ENCODE assay signal across 25 cellular contexts in the genomic region with DNA sequence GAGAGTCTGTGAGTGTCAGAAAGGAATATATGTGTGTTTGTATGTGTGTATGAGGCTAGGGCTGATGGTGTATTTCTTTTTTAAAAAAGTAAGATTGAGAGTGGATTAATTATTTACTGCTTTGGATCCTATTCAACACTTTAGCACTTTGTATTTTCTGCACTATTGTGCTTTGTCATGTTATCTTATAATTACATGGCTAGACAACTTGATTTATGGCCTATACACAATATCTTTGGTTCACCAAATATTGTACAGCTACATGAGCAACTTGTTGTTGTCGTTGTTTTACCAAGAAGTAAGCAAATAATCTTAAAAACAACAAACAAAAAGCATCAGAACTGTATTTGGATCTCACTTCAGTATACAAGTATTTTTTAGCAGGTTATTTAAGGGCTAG.
DNase-seq lines count a peak whose midpoint lies in the region; ATAC-seq, FAIRE-seq and TF ChIP-seq lines count a peak whose summit lies in the region.
"Had no signal": no experiment of that assay in that cellular context is flagged by ENCODE, and none has a peak within 500 bp of the region (broad histone marks: within the 10 kb centered on the region; RNA-seq: fewer than 3 reads in every experiment).

No MANE protein-coding gene starts in this region.

- H3K36me3 Mint-ChIP-seq in glutamatergic neuron (ENCODE audit: unreplicated experiment): no peaks in the 10 kb centered on the region
- H3K36me3 Mint-ChIP-seq: CD8-positive, alpha-beta T cell had no signal

- POLR2A ChIA-PET in HepG2 (lab: Yijun Ruan, JAX): no interaction called here
- POLR2A ChIA-PET in HEK293T (lab: Yijun Ruan, JAX): interaction anchor here (1.5 kb wide), 1 partner anchor 84 kb away, joined by 4 read pairs; the partner anchor contains the start of gene TBX18

- no peaks in the 10 kb centered on the region for H3K4me1 Mint-ChIP-seq in glutamatergic neuron (ENCODE audit: low read depth, unreplicated experiment)
- H3K4me1 Mint-ChIP-seq: B cell had no signal

- no peak for TF ChIP-seq POLR2A in right lobe of liver (IDR thresholded peaks at IDR 0.05)
- TF ChIP-seq POLR2A in HepG2 (IDR thresholded peaks at IDR 0.05; ENCODE audit: insufficient read depth in 1 of 2, low read depth in 2 of 2, low read length in 2 of 2): no peak
- TF ChIP-seq POLR2A in gastrocnemius medialis (IDR thresholded peaks at IDR 0.05): no peak

- ATAC-seq in right lobe of liver (peak in 3 of 4 donors; percentile 25 to 61 (median 30)), HepG2 (no peak), left lobe of liver (peak; percentile 47), gastrocnemius medialis (no peak)
- ATAC-seq: A549; CD8-positive, alpha-beta T cell; GM12878 had no signal

- no peaks in the 10 kb centered on the region for H4K20me1 ChIP-seq in HepG2 (ENCODE audit: insufficient read depth, low read length)
- H4K20me1 ChIP-seq: BLaER1 treated with 17β-estradiol and CSF1 and Interleukin-3, amounts not matched to agents 10 nM and 100 nM had no signal

- H2AFZ ChIP-seq in HepG2 (ENCODE audit: low read length): no peak overlapping the region

- H3K27ac Mint-ChIP-seq in glutamatergic neuron (ENCODE audit: unreplicated experiment): no peak overlapping the region
- H3K27ac Mint-ChIP-seq: B cell; CD4-positive, alpha-beta T cell; CD8-positive, alpha-beta T cell had no signal

- peaks cover 3% of the 10 kb centered on the region for H3K9me3 Mint-ChIP-seq in glutamatergic neuron (ENCODE audit: unreplicated experiment)
- H3K9me3 Mint-ChIP-seq: CD4-positive, alpha-beta T cell had no signal

- TF ChIP-seq CTCF in right lobe of liver (IDR thresholded peaks at IDR 0.05) (no peak), HepG2 (CRISPR knock-in tag; IDR thresholded peaks at IDR 0.05) (no peak), gastrocnemius medialis (IDR thresholded peaks at IDR 0.05 in 4 of 5, conservative IDR thresholded peaks at IDR 0.05 in 1 of 5) (no peak), glutamatergic neuron (IDR thresholded peaks at IDR 0.05; ENCODE audit: partially characterized antibody, unreplicated experiment) (no peak)

- no peaks in the 10 kb centered on the region for H3K27me3 ChIP-seq in right lobe of liver
- H3K27me3 ChIP-seq in HepG2 (ENCODE audit: control insufficient read depth in 1 of 2, insufficient read depth in 2 of 2, low read length in 2 of 2): no peaks in the 10 kb centered on the region
- H3K27me3 ChIP-seq in gastrocnemius medialis: no peaks in the 10 kb centered on the region
- H3K27me3 ChIP-seq: BLaER1 treated with 17β-estradiol and CSF1 and Interleukin-3, amounts not matched to agents 10 nM and 100 nM had no signal

- H3K4me1 ChIP-seq in right lobe of liver: peaks cover 0 to 8% (median 0%) of the 10 kb centered on the region in 4 donors
- no peaks in the 10 kb centered on the region for H3K4me1 ChIP-seq in HepG2 (ENCODE audit: insufficient read depth, low read length)
- no peaks in the 10 kb centered on the region for H3K4me1 ChIP-seq in gastrocnemius medialis
- H3K4me1 ChIP-seq: BLaER1 treated with 17β-estradiol and CSF1 and Interleukin-3, amounts not matched to agents 10 nM and 100 nM; Caco-2 had no signal

- no peak overlapping the region for H3K4me2 ChIP-seq in HepG2 (ENCODE audit: low read depth, low read length)
- H3K4me2 ChIP-seq: A549; BLaER1 treated with 17β-estradiol and CSF1 and Interleukin-3, amounts not matched to agents 10 nM and 100 nM had no signal

- no peak for FAIRE-seq in HepG2 (lab: Jason Lieb, UNC)
- FAIRE-seq: A549, GM12878, GM12892, GM18507 had no signal

- H3K27me3 Mint-ChIP-seq in glutamatergic neuron (ENCODE audit: unreplicated experiment): no peaks in the 10 kb centered on the region
- H3K27me3 Mint-ChIP-seq: B cell; CD4-positive, alpha-beta T cell had no signal

- intact Hi-C loops in right lobe of liver (cut with DNase I): no loop called here
- intact Hi-C loops in HepG2 (cut with micrococcal nuclease; ENCODE audit: unreplicated experiment): no loop called here
- intact Hi-C loops in gastrocnemius medialis (cut with DNase I; ENCODE audit: low total_unique reads): no loop called here

- in situ Hi-C loops in HepG2 (cut with HindIII; ENCODE audit: extremely low pct_ligation_motif_present, low pct_unique_long_range_greater_than_20kb): no loop called here
- in situ Hi-C loops in gastrocnemius medialis (cut with MboI; ENCODE audit: low sequenced_read_pairs in 4 of 4): no loop called here

- H3K9me3 ChIP-seq in right lobe of liver (no peaks in the 10 kb centered on the region), HepG2 (ENCODE audit: low read length) (no peaks in the 10 kb centered on the region), gastrocnemius medialis (no peaks in the 10 kb centered on the region)
- H3K9me3 ChIP-seq: A549; BLaER1 treated with 17β-estradiol and CSF1 and Interleukin-3, amounts not matched to agents 10 nM and 100 nM; Caco-2 had no signal

- no peak for DNase-seq in right lobe of liver
- no peak for DNase-seq in HepG2 (ENCODE audit: low spot score)
- DNase-seq in HEK293T (ENCODE audit: extremely low spot score): no peak
- no peak for DNase-seq in left lobe of liver (ENCODE audit: low spot score)
- DNase-seq in gastrocnemius medialis: no peak
- no peak for DNase-seq in glutamatergic neuron
- DNase-seq: AML-193; Caco-2; CD4-positive, alpha-beta T cell; CD8-positive, alpha-beta T cell; DMS 273 treated with DMSO at 0.1 percent for 48 hours; DMS153; DMS53; DMS79; DND-41; EL; GDM1 had no signal

- no peak for TF ChIP-seq EP300 in HepG2 (IDR thresholded peaks at IDR 0.05; ENCODE audit: low read depth in 2 of 2, low read length in 2 of 2)
- no peak for TF ChIP-seq EP300 in HepG2 (CRISPR knock-in tag; IDR thresholded peaks at IDR 0.05; ENCODE audit: borderline replicate concordance)

- no peak overlapping the region for H3K4me3 ChIP-seq in right lobe of liver
- H3K4me3 ChIP-seq in HepG2 (replicated peaks in 1 of 3; ENCODE audit: insufficient read depth in 1 of 3, low read depth in 2 of 3, low read length in 3 of 3): no peak overlapping the region
- H3K4me3 ChIP-seq in gastrocnemius medialis: no peak overlapping the region
- H3K4me3 ChIP-seq: A549; BLaER1 treated with 17β-estradiol and CSF1 and Interleukin-3, amounts not matched to agents 10 nM and 100 nM; GM12878 had no signal

- no peaks in the 10 kb centered on the region for H3K79me2 ChIP-seq in HepG2 (ENCODE audit: insufficient read depth, low read length)

- CTCF ChIA-PET in HepG2 (lab: Yijun Ruan, JAX; ENCODE audit: low intra/inter-chr PET ratio, low total read pairs) (no interaction called here), HEK293T (lab: Yijun Ruan, JAX) (no interaction called here)

- 19% methylated on average over 1 of the region's 1 CpG for WGBS in right lobe of liver (ENCODE audit: insufficient coverage, low coverage, low lambda C conversion rate, missing lambda C conversion rate)
- WGBS in HepG2 (ENCODE audit: low lambda C conversion rate): 0% methylated on average over 1 of the region's 1 CpG

- no TSS peak for BruUV-seq in HepG2 (replicated peaks; lab: Mats Ljungman, UMichigan)

- H3K27ac ChIP-seq in right lobe of liver (no peak overlapping the region), HepG2 (ENCODE audit: extremely low read length, insufficient read depth, low read length) (no peak overlapping the region), gastrocnemius medialis (no peak overlapping the region)
- H3K27ac ChIP-seq: 22Rv1; A549; BLaER1 treated with 17β-estradiol and CSF1 and Interleukin-3, amounts not matched to agents 10 nM and 100 nM; C4-2B had no signal

- H3K4me3 Mint-ChIP-seq in glutamatergic neuron (ENCODE audit: unreplicated experiment): no peak overlapping the region
- H3K4me3 Mint-ChIP-seq: B cell; CD4-positive, alpha-beta T cell; CD8-positive, alpha-beta T cell had no signal

- TF ChIP-seq RAD21 in HepG2 (CRISPR knock-in tag; IDR thresholded peaks at IDR 0.05): no peak

- H3K36me3 ChIP-seq in right lobe of liver (no peaks in the 10 kb centered on the region), HepG2 (replicated peaks in 1 of 2; ENCODE audit: control insufficient read depth in 1 of 2, insufficient read depth in 2 of 2, low read length in 2 of 2) (no peaks in the 10 kb centered on the region), gastrocnemius medialis (no peaks in the 10 kb centered on the region)
- H3K36me3 ChIP-seq: BLaER1 treated with 17β-estradiol and CSF1 and Interleukin-3, amounts not matched to agents 10 nM and 100 nM had no signal

- no peak overlapping the region for H3K9ac ChIP-seq in HepG2 (ENCODE audit: insufficient read depth, low read depth, low read length)
- H3K9ac ChIP-seq: BLaER1 treated with 17β-estradiol and CSF1 and Interleukin-3, amounts not matched to agents 10 nM and 100 nM had no signal

TF ChIP-seq in HepG2, 621 proteins besides CTCF, POLR2A, EP300 and RAD21 (continues in another document):
- TF ChIP-seq BRF2 (CRISPR knock-in tag; IDR thresholded peaks at IDR 0.05) (no peak), TOPORS (CRISPR knock-in tag; IDR thresholded peaks at IDR 0.05) (no peak), HOXA3 (CRISPR knock-in tag; IDR thresholded peaks at IDR 0.05) (no peak), ZNF224 (CRISPR knock-in tag; IDR thresholded peaks at IDR 0.05) (no peak), ZNF234 (CRISPR knock-in tag; conservative IDR thresholded peaks at IDR 0.05) (no peak)

TF ChIP-seq in HEK293T, 16 proteins besides CTCF, POLR2A, EP300 and RAD21:
- TF ChIP-seq PKNOX1 (IDR thresholded peaks at IDR 0.05): peak; percentile 56; the same call in 1 of the 2 replicates
- no peak for TF ChIP-seq ARNT (IDR thresholded peaks at IDR 0.05)

Comparison
In these comparisons a context has a peak if more than half of its experiments do, and no peak if none do; other contexts are left out.
1. ATAC-seq: peak in right lobe of liver (3 of 4) and left lobe of liver (single experiment); none in HepG2 (single experiment) and gastrocnemius medialis (0 of 2).